Comparison of ENCODE assay signal across 9 cellular contexts in the genomic region with DNA sequence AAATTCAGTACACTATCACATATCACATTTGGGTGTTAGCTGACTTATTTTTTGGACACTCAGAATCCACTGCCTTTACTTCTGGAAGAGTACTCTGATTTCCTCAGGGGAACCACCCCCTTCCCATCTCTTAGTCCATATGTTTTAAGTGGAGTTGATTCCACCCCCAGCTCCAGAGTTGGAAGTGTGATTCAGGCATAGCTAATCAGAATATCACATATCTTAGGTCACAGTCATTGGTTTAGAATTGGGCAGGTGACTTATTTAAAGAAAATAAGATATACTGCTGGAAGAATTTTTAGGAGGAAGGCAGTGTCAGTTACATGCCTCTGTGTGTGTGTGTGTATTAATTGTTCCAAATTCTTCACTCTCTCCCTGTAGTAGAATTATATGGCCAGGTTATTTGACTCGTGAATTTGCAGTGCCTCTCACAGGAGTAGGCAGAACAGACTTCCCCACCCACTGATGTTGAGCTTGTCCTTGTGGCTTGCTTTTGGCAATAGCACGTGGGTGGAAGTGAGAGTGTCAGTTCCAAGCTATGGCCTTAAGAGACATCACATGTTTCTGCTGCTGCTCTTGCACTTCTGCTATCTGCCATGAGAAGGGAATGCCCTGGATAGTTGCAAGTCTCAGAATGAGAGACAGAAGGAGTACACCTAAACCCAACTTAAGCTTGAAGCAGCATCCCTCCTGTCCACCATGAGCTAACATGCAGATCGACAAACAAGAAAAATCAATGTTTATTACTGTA. TPM values are rescaled to one million over a fixed set of nuclear protein-coding genes. Genes with fewer than 3 reads are reported as not detected.
A peak's percentile ranks its signal among the peaks of the same experiment; 100 is the strongest.
DNase-seq lines count a peak whose midpoint lies in the region; ATAC-seq and TF ChIP-seq lines count a peak whose summit lies in the region.
"Had no signal": no experiment of that assay in that cellular context is flagged by ENCODE, and none has a peak within 500 bp of the region (broad histone marks: within the 10 kb centered on the region; RNA-seq: fewer than 3 reads in every experiment).

No MANE protein-coding gene starts in this region.

- H3K9me3 Mint-ChIP-seq in WTC11, result no peaks in the 10 kb centered on the region
- H3K9me3 Mint-ChIP-seq in activated T-helper 1 cell treated with anti-CD3 and anti-CD28 coated beads, Interleukin-12 subunit alpha, Interleukin-12 subunit beta, Interleukin-2, Interleukin-4 antibody, amounts not matched to agents 30 ng/mL and 10 ng/mL and 1 ng/mL, durations not matched to agents 14 hours and 24 hours and 36 hours, result no peaks in the 10 kb centered on the region

- DNase-seq in GM12865 (ENCODE audit: low read depth), result peak; percentile 66
- no peak for DNase-seq in left cardiac atrium
- DNase-seq in WTC11 (ENCODE audit: low spot score), result no peak
- DNase-seq in activated T-helper 1 cell treated with anti-CD3 and anti-CD28 coated beads, Interleukin-12 subunit alpha, Interleukin-12 subunit beta, Interleukin-2, Interleukin-4 antibody, amounts not matched to agents 30 ng/mL and 10 ng/mL and 1 ng/mL, durations not matched to agents 14 hours and 24 hours and 36 hours (ENCODE audit: low spot score), result no peak
- DNase-seq in amniotic stem cell (lab: John Stamatoyannopoulos, UW), result no peak
- DNase-seq in GOT3 (lab: John Stamatoyannopoulos, UW), result no peak

- H3K4me1 Mint-ChIP-seq in WTC11, result peaks cover 9% of the 10 kb centered on the region
- peaks cover 14% of the 10 kb centered on the region for H3K4me1 Mint-ChIP-seq in activated T-helper 1 cell treated with anti-CD3 and anti-CD28 coated beads, Interleukin-12 subunit alpha, Interleukin-12 subunit beta, Interleukin-2, Interleukin-4 antibody, amounts not matched to agents 30 ng/mL and 10 ng/mL and 1 ng/mL, durations not matched to agents 14 hours and 24 hours and 36 hours (ENCODE audit: low read depth)

- H3K4me3 Mint-ChIP-seq in WTC11, result no peak overlapping the region
- H3K4me3 Mint-ChIP-seq in activated T-helper 1 cell treated with anti-CD3 and anti-CD28 coated beads, Interleukin-12 subunit alpha, Interleukin-12 subunit beta, Interleukin-2, Interleukin-4 antibody, amounts not matched to agents 30 ng/mL and 10 ng/mL and 1 ng/mL, durations not matched to agents 14 hours and 24 hours and 36 hours, result no peak overlapping the region

- H3K36me3 Mint-ChIP-seq in WTC11, result no peaks in the 10 kb centered on the region
- H3K36me3 Mint-ChIP-seq in activated T-helper 1 cell treated with anti-CD3 and anti-CD28 coated beads, Interleukin-12 subunit alpha, Interleukin-12 subunit beta, Interleukin-2, Interleukin-4 antibody, amounts not matched to agents 30 ng/mL and 10 ng/mL and 1 ng/mL, durations not matched to agents 14 hours and 24 hours and 36 hours (ENCODE audit: low read depth), result no peaks in the 10 kb centered on the region

- ATAC-seq in GM21515 (IDR thresholded peaks at IDR 0.05; ENCODE audit: unreplicated experiment), result peak; percentile 94
- peak; percentile 97 for ATAC-seq in HG03565 (IDR thresholded peaks at IDR 0.05; ENCODE audit: unreplicated experiment)
- ATAC-seq in left cardiac atrium, result peak; percentile 68 to 87
- no peak for ATAC-seq in WTC11

- H3K27ac Mint-ChIP-seq in WTC11, result no peak overlapping the region
- no peak overlapping the region for H3K27ac Mint-ChIP-seq in activated T-helper 1 cell treated with anti-CD3 and anti-CD28 coated beads, Interleukin-12 subunit alpha, Interleukin-12 subunit beta, Interleukin-2, Interleukin-4 antibody, amounts not matched to agents 30 ng/mL and 10 ng/mL and 1 ng/mL, durations not matched to agents 14 hours and 24 hours and 36 hours

- no peak overlapping the region for H3K4me3 ChIP-seq in GM12865 (ENCODE audit: low read depth, low read length)
- H3K4me3 ChIP-seq: tibial nerve had no signal

- intact Hi-C loops in left cardiac atrium (cut with DNase I), result no loop called here
- intact Hi-C loops in activated T-helper 1 cell treated with anti-CD3 and anti-CD28 coated beads, Interleukin-12 subunit alpha, Interleukin-12 subunit beta, Interleukin-2, Interleukin-4 antibody, amounts not matched to agents 30 ng/mL and 10 ng/mL and 1 ng/mL, durations not matched to agents 14 hours and 24 hours and 36 hours (cut with micrococcal nuclease), result no loop called here

- TF ChIP-seq CTCF in GM12865 (IDR thresholded peaks at IDR 0.05; ENCODE audit: insufficient read depth, low read depth, low read length, missing control alignments), result no peak
- TF ChIP-seq CTCF in WTC11 (IDR thresholded peaks at IDR 0.05), result no peak

- POLR2A ChIA-PET in WTC11 (lab: Charles Lee), result no interaction called here

- peaks cover 14% of the 10 kb centered on the region for H3K27me3 Mint-ChIP-seq in WTC11 (ENCODE audit: low read depth)
- H3K27me3 Mint-ChIP-seq in activated T-helper 1 cell treated with anti-CD3 and anti-CD28 coated beads, Interleukin-12 subunit alpha, Interleukin-12 subunit beta, Interleukin-2, Interleukin-4 antibody, amounts not matched to agents 30 ng/mL and 10 ng/mL and 1 ng/mL, durations not matched to agents 14 hours and 24 hours and 36 hours (ENCODE audit: insufficient read depth), result peaks cover 21% of the 10 kb centered on the region

- CTCF ChIA-PET in WTC11 (lab: Charles Lee), result interaction anchor here (1.3 kb wide), 2 partner anchors 104 to 332 kb away, joined by 3 to 5 read pairs; no protein-coding TSS in a partner anchor

TF ChIP-seq in WTC11, 78 proteins besides CTCF, POLR2A, EP300 and RAD21:
- TF ChIP-seq ZNF423 (CRISPR knock-in tag; IDR thresholded peaks at IDR 0.05), result no peak
- TF ChIP-seq, protein P1, sequence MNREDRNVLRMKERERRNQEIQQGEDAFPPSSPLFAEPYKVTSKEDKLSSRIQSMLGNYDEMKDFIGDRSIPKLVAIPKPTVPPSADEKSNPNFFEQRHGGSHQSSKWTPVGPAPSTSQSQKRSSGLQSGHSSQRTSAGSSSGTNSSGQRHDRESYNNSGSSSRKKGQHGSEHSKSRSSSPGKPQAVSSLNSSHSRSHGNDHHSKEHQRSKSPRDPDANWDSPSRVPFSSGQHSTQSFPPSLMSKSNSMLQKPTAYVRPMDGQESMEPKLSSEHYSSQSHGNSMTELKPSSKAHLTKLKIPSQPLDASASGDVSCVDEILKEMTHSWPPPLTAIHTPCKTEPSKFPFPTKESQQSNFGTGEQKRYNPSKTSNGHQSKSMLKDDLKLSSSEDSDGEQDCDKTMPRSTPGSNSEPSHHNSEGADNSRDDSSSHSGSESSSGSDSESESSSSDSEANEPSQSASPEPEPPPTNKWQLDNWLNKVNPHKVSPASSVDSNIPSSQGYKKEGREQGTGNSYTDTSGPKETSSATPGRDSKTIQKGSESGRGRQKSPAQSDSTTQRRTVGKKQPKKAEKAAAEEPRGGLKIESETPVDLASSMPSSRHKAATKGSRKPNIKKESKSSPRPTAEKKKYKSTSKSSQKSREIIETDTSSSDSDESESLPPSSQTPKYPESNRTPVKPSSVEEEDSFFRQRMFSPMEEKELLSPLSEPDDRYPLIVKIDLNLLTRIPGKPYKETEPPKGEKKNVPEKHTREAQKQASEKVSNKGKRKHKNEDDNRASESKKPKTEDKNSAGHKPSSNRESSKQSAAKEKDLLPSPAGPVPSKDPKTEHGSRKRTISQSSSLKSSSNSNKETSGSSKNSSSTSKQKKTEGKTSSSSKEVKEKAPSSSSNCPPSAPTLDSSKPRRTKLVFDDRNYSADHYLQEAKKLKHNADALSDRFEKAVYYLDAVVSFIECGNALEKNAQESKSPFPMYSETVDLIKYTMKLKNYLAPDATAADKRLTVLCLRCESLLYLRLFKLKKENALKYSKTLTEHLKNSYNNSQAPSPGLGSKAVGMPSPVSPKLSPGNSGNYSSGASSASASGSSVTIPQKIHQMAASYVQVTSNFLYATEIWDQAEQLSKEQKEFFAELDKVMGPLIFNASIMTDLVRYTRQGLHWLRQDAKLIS (CRISPR knock-in tag; IDR thresholded peaks at IDR 0.05; ENCODE audit: borderline replicate concordance), result no peak
- TF ChIP-seq, protein P2, sequence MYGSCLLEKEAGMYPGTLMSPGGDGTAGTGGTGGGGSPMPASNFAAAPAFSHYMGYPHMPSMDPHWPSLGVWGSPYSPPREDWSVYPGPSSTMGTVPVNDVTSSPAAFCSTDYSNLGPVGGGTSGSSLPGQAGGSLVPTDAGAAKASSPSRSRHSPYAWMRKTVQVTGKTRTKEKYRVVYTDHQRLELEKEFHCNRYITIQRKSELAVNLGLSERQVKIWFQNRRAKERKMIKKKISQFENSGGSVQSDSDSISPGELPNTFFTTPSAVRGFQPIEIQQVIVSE (CRISPR knock-in tag; IDR thresholded peaks at IDR 0.05; ENCODE audit: borderline replicate concordance), result no peak

RNA-seq across cellular contexts. Expression of gene GAS2L3, which starts 6.4 kb away (rescaled TPM):
- total RNA-seq in left cardiac atrium (1 to 10 TPM; 4.0 to 5.5 TPM), WTC11 (2021) (14.8 to 20.1 TPM (median 17.3 TPM) in 3 replicates)
- total RNA-seq in activated T-helper 1 cell treated with anti-CD3 and anti-CD28 coated beads, Interleukin-12 subunit alpha, Interleukin-12 subunit beta, Interleukin-2, Interleukin-4 antibody, amounts not matched to agents 30 ng/mL and 10 ng/mL and 1 ng/mL, durations not matched to agents 14 hours and 24 hours and 36 hours, result 0.86 and 1.0 TPM in 2 replicates
